9 cellular contexts compared by ENCODE assay signal in the genomic region with DNA sequence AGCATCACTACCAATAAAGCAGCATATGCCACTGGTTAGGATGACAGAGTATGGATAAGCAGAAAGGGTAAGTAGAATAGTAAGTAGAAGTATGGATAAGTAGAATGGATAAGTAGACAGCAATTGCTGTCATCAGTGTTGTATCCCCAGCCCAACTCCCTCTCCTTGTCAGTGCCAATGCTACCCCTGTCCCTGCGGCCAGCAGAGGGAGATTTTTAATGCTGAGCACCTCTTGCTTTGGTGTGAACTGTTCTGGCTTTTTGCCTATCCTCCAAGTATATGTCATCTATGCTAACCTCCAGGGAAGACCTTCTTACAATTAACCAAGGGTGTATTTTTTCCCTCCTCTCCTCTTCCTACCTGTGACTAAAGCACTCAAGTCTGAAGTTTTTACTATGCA.
DNase-seq lines count a peak whose midpoint lies in the region; ATAC-seq, FAIRE-seq and TF ChIP-seq lines count a peak whose summit lies in the region.
"Had no signal": no experiment of that assay in that cellular context is flagged by ENCODE, and none has a peak within 500 bp of the region (broad histone marks: within the 10 kb centered on the region; RNA-seq: fewer than 3 reads in every experiment).

No MANE protein-coding gene starts in this region.

- no peak overlapping the region for H3K4me3 ChIP-seq in A549
- no peak overlapping the region for H3K4me3 ChIP-seq in foreskin fibroblast (ENCODE audit: low read depth in 1 of 2, low read length in 2 of 2)

- POLR2A ChIA-PET in A549 (lab: Yijun Ruan, JAX): no interaction called here

- H3K27ac ChIP-seq in A549: no peak overlapping the region

- TF ChIP-seq CTCF in A549 (IDR thresholded peaks at IDR 0.05): peak; percentile 34; the same call in 2 of the 3 replicates
- peak; percentile 50 for TF ChIP-seq CTCF in foreskin fibroblast (IDR thresholded peaks at IDR 0.05; ENCODE audit: low read depth, low read length)

- peak; percentile 94 to 97 for ATAC-seq in A549
- peak; percentile 79 for ATAC-seq in GM18868 (IDR thresholded peaks at IDR 0.05; ENCODE audit: unreplicated experiment)
- ATAC-seq in HG03039 (IDR thresholded peaks at IDR 0.05; ENCODE audit: unreplicated experiment): no peak
- ATAC-seq in GM21737 (IDR thresholded peaks at IDR 0.05; ENCODE audit: unreplicated experiment): no peak
- ATAC-seq in HG02852 (IDR thresholded peaks at IDR 0.05; ENCODE audit: unreplicated experiment): no peak

- FAIRE-seq in A549 (lab: Jason Lieb, UNC): no peak
- FAIRE-seq: GM18507 had no signal

- TF ChIP-seq POLR2A in A549 (IDR thresholded peaks at IDR 0.05; ENCODE audit: low read length): no peak

- H3K4me2 ChIP-seq in A549: no peak overlapping the region

- CTCF ChIA-PET in A549 (lab: Yijun Ruan, JAX): no interaction called here

- TF ChIP-seq RAD21 in A549 (conservative IDR thresholded peaks at IDR 0.05 in 1 of 2, IDR thresholded peaks at IDR 0.05 in 1 of 2): peak; percentile 26 to 50; a peak in 3 of 5 replicates

- 17% methylated on average over 1 of the region's 1 CpG for WGBS in A549 (ENCODE audit: missing lambda C conversion rate)

- no peak for TF ChIP-seq EP300 in A549 (IDR thresholded peaks at IDR 0.05)

- no peaks in the 10 kb centered on the region for H3K9me3 ChIP-seq in A549

- no peaks in the 10 kb centered on the region for H3K4me1 ChIP-seq in A549

- DNase-seq in A549 (ENCODE audit: low read depth in 1 of 2, low spot score in 1 of 2) (peak; percentile 1 to 40), NCI-H82 (lab: John Stamatoyannopoulos, UW) (peak; percentile 78), foreskin fibroblast (peak; percentile 4 to 6), midbrain (lab: John Stamatoyannopoulos, UW) (no peak)

TF ChIP-seq in A549, 52 proteins besides CTCF, POLR2A, EP300 and RAD21:
- TF ChIP-seq SMC3 (IDR thresholded peaks at IDR 0.05): peak; percentile 36; the same call in 2 of the 3 replicates
- TF ChIP-seq, protein P1, sequence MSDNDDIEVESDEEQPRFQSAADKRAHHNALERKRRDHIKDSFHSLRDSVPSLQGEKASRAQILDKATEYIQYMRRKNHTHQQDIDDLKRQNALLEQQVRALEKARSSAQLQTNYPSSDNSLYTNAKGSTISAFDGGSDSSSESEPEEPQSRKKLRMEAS (IDR thresholded peaks at IDR 0.05): no peak
TF ChIP-seq in A549: peak in this region for 1.

Comparison
In these comparisons a context has a peak if more than half of its experiments do, and no peak if none do; other contexts are left out.
1. ATAC-seq: peak in A549 (2 of 2) and GM18868 (single experiment); none in HG03039 (single experiment), GM21737 (single experiment) and HG02852 (single experiment).